23 cellular contexts compared by ENCODE assay signal in genomic region chr10:44263771-44264170, GRCh38.
DNase-seq lines count a peak whose midpoint lies in the region; ATAC-seq and TF ChIP-seq lines count a peak whose summit lies in the region.
"Had no signal": no experiment of that assay in that cellular context is flagged by ENCODE, and none has a peak within 500 bp of the region (broad histone marks: within the 10 kb centered on the region; RNA-seq: fewer than 3 reads in every experiment).

No MANE protein-coding gene starts in this region.

- H3K9me3 ChIP-seq in gastroesophageal sphincter (peaks cover 0 to 19% (median 0%) of the 10 kb centered on the region in 3 donors), sigmoid colon (no peaks in the 10 kb centered on the region), vagina (no peaks in the 10 kb centered on the region), upper lobe of right lung (no peaks in the 10 kb centered on the region), thyroid gland (no peaks in the 10 kb centered on the region)

- H3K27me3 ChIP-seq in gastroesophageal sphincter (no peaks in the 10 kb centered on the region), sigmoid colon (no peaks in the 10 kb centered on the region), vagina (no peaks in the 10 kb centered on the region), H7 (ENCODE audit: control insufficient read depth, insufficient read depth, low read length) (no peaks in the 10 kb centered on the region), upper lobe of right lung (no peaks in the 10 kb centered on the region), thyroid gland (no peaks in the 10 kb centered on the region)

- H3K27ac ChIP-seq in gastroesophageal sphincter = peak overlapping the region in 3 of 4 donors; percentile 22 to 58 (median 52)
- peak overlapping the region; percentile 29 to 70 (median 54) for H3K27ac ChIP-seq in sigmoid colon
- H3K27ac ChIP-seq in vagina = peak overlapping the region; percentile 56
- no peak overlapping the region for H3K27ac ChIP-seq in upper lobe of right lung
- no peak overlapping the region for H3K27ac ChIP-seq in thyroid gland
- H3K27ac ChIP-seq: PC-9, WERI-Rb-1 had no signal

- H3K4me3 ChIP-seq in gastroesophageal sphincter (no peak overlapping the region), sigmoid colon (no peak overlapping the region), vagina (no peak overlapping the region), H7 (ENCODE audit: insufficient read depth, low read depth, low read length) (no peak overlapping the region), upper lobe of right lung (no peak overlapping the region), thyroid gland (replicated peaks in 1 of 3) (no peak overlapping the region)
- H3K4me3 ChIP-seq: PC-9 had no signal

- H3K36me3 ChIP-seq in gastroesophageal sphincter (no peaks in the 10 kb centered on the region), sigmoid colon (no peaks in the 10 kb centered on the region), vagina (no peaks in the 10 kb centered on the region), H7 (replicated peaks; ENCODE audit: control insufficient read depth, insufficient read depth, low read length) (no peaks in the 10 kb centered on the region), upper lobe of right lung (no peaks in the 10 kb centered on the region), thyroid gland (no peaks in the 10 kb centered on the region)
- H3K36me3 ChIP-seq: WERI-Rb-1 had no signal

- H3K4me1 ChIP-seq in gastroesophageal sphincter (peaks cover 0 to 30% (median 0%) of the 10 kb centered on the region in 3 donors), sigmoid colon (peaks cover 0 to 48% (median 36%) of the 10 kb centered on the region in 4 donors), vagina (peaks cover 45% of the 10 kb centered on the region), upper lobe of right lung (no peaks in the 10 kb centered on the region), thyroid gland (no peaks in the 10 kb centered on the region)

- TF ChIP-seq POLR2A in gastroesophageal sphincter (IDR thresholded peaks at IDR 0.05) (no peak), sigmoid colon (IDR thresholded peaks at IDR 0.05) (no peak), vagina (IDR thresholded peaks at IDR 0.05) (no peak), thyroid gland (IDR thresholded peaks at IDR 0.05) (no peak)

- 55 to 72% methylated on average over 3 of the region's 3 CpGs for WGBS in gastroesophageal sphincter (ENCODE audit: low coverage in 1 of 2), 2 donors
- WGBS in sigmoid colon, 2 donors = 75 to 88% methylated on average over 3 of the region's 3 CpGs
- 84 to 90% methylated on average over 3 of the region's 3 CpGs for WGBS in thyroid gland, 2 donors

- peak; percentile 17 for ATAC-seq in Right ventricle myocardium superior (ENCODE audit: poor library complexity)
- ATAC-seq in left cardiac atrium = no peak
- ATAC-seq in gastroesophageal sphincter = no peak
- ATAC-seq in upper lobe of right lung = no peak
- ATAC-seq: activated T-cell treated with anti-CD3 and anti-CD28 coated beads, Interleukin-2, amount 50 U/mL, for 4 hours had no signal

- no peak for TF ChIP-seq EP300 in gastroesophageal sphincter (IDR thresholded peaks at IDR 0.05)
- TF ChIP-seq EP300 in sigmoid colon (IDR thresholded peaks at IDR 0.05) = no peak

- intact Hi-C loops in Right ventricle myocardium superior (cut with DNase I) = no loop called here
- intact Hi-C loops in left cardiac atrium (cut with DNase I) = no loop called here
- intact Hi-C loops in sigmoid colon (cut with DNase I) = no loop called here
- intact Hi-C loops in vagina (cut with DNase I) = no loop called here
- intact Hi-C loops in upper lobe of right lung (cut with DNase I) = no loop called here
- intact Hi-C loops in thyroid gland (cut with DNase I) = no loop called here

- TF ChIP-seq CTCF in gastroesophageal sphincter (IDR thresholded peaks at IDR 0.05) (no peak), sigmoid colon (IDR thresholded peaks at IDR 0.05) (no peak), vagina (IDR thresholded peaks at IDR 0.05) (no peak), upper lobe of right lung (IDR thresholded peaks at IDR 0.05) (no peak), thyroid gland (IDR thresholded peaks at IDR 0.05) (no peak)

- no peak for DNase-seq in Right ventricle myocardium superior
- DNase-seq in left cardiac atrium = no peak
- no peak for DNase-seq in sigmoid colon
- DNase-seq in vagina (ENCODE audit: extremely low spot score in 2 of 2) = peak in 1 of 2 donors; percentile 78
- no peak for DNase-seq in H7
- no peak for DNase-seq in upper lobe of right lung
- DNase-seq in thyroid gland = no peak
- DNase-seq: activated CD4-positive, alpha-beta T cell treated with anti-CD3 and anti-CD28 coated beads, Interleukin-2, amount 10 ng/mL, durations not matched to agents 24 days and 14 days; activated gamma-delta T cell treated with Interleukin-2 at 50 U/mL for 16 hours; activated T-cell treated with anti-CD3 and anti-CD28 coated beads, Interleukin-2, amount 50 U/mL, for 4 hours; CD8-positive, alpha-beta memory T cell; dermis blood vessel endothelial cell; kidney glomerular epithelial cell; NCI-H1694; NCI-H2171; NCI-H510A treated with DMSO at 0.1 percent for 48 hours; PC-9; SHP77 treated with DMSO at 0.1 percent for 48 hours; small intestine; stimulated activated CD4-positive, alpha-beta T cell treated with anti-CD3 and anti-CD28 coated beads, Interleukin-2, amount 100 ng/mL, for 48 hours; substantia nigra; WERI-Rb-1 had no signal

Comparison
In these comparisons a context has a peak if more than half of its experiments do, and no peak if none do; other contexts are left out.
1. H3K27ac ChIP-seq: peak in gastroesophageal sphincter (3 of 4), sigmoid colon (4 of 4) and vagina (single experiment); none in upper lobe of right lung (single experiment) and thyroid gland (0 of 3).